Comparison of ENCODE assay signal across 3 cellular contexts in the genomic region with DNA sequence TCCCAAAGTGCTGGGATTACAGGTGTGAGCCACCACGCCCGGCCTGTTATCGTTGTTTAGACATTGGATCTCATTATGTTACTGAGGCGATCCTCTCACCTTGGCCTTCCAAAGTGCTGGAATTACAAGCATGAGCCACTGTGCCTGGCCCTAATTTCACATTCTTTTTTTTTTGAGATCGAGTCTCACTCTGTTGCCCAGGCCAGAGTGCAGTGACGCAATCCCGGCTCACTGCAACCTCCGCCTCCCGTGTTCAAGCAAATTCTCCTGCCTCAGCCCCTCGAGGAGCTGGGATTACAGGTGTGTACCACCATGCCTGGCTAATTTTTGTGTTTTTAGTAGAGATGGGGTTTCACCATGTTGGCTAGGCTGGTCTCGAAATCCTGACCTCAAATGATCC. TPM values are rescaled to one million over a fixed set of nuclear protein-coding genes. Genes with fewer than 3 reads are reported as not detected.
"Had no signal": no experiment of that assay in that cellular context is flagged by ENCODE, and none has a peak within 500 bp of the region (broad histone marks: within the 10 kb centered on the region; RNA-seq: fewer than 3 reads in every experiment).

No MANE protein-coding gene starts in this region.

RNA-seq across cellular contexts. Expression of gene PPFIA3, which starts 3.9 kb away (rescaled TPM):
- polyA plus RNA-seq: IgD-negative memory B cell had no signal

RNA-seq across cellular contexts. Expression of gene HRC, which starts 31.9 kb away (rescaled TPM):
- total RNA-seq: GM23248, H4 had no signal
- polyA plus RNA-seq: GM23248, IgD-negative memory B cell had no signal

RNA-seq across cellular contexts. Expression of gene TRPM4, which starts 34.3 kb away (rescaled TPM):
- polyA plus RNA-seq: IgD-negative memory B cell had no signal
